Comparison of ENCODE assay signal across 10 cellular contexts in genomic region chr12:107400686-107401447, GRCh38.
DNase-seq lines count a peak whose midpoint lies in the region; ATAC-seq and TF ChIP-seq lines count a peak whose summit lies in the region.
"Had no signal": no experiment of that assay in that cellular context is flagged by ENCODE, and none has a peak within 500 bp of the region (broad histone marks: within the 10 kb centered on the region; RNA-seq: fewer than 3 reads in every experiment).

No MANE protein-coding gene starts in this region.

- H3K9me3 ChIP-seq in ascending aorta: no peaks in the 10 kb centered on the region
- H3K9me3 ChIP-seq: sigmoid colon had no signal

- H3K36me3 ChIP-seq in ascending aorta: no peaks in the 10 kb centered on the region
- H3K36me3 ChIP-seq: sigmoid colon had no signal

- H3K4me3 ChIP-seq in ascending aorta: no peak overlapping the region
- H3K4me3 ChIP-seq: sigmoid colon had no signal

- DNase-seq in NCI-H1092 treated with DMSO at 0.1 percent for 48 hours (lab: John Stamatoyannopoulos, UW): peak; percentile 6
- DNase-seq in NCI-H1092 (lab: John Stamatoyannopoulos, UW): no peak
- DNase-seq in NCI-H1417 (lab: John Stamatoyannopoulos, UW): peak in 2 of 3 experiments; percentile 70 to 88
- DNase-seq in amniotic epithelial cell (ENCODE audit: low read depth): peak; percentile 82
- peak; percentile 48 for DNase-seq in midbrain (lab: John Stamatoyannopoulos, UW)
- DNase-seq in ascending aorta (ENCODE audit: low spot score in 2 of 2): no peak
- DNase-seq: NCI-H187 treated with DMSO at 0.1 percent for 48 hours, sigmoid colon had no signal

- H3K27ac ChIP-seq in ascending aorta: no peak overlapping the region
- H3K27ac ChIP-seq: sigmoid colon had no signal

- no peak for ATAC-seq in GM18861 (IDR thresholded peaks at IDR 0.05; ENCODE audit: unreplicated experiment)
- ATAC-seq in GM21526 (IDR thresholded peaks at IDR 0.05; ENCODE audit: low FRiP score, unreplicated experiment): no peak

- no peak for TF ChIP-seq CTCF in ascending aorta (IDR thresholded peaks at IDR 0.05)

- intact Hi-C loops in ascending aorta (cut with DNase I): no loop called here

- no peaks in the 10 kb centered on the region for H3K4me1 ChIP-seq in ascending aorta

- H3K27me3 ChIP-seq in ascending aorta: no peaks in the 10 kb centered on the region
- H3K27me3 ChIP-seq: sigmoid colon had no signal

Comparison
In these comparisons a context has a peak if more than half of its experiments do, and no peak if none do; other contexts are left out.
1. DNase-seq: peak in NCI-H1092 treated with DMSO at 0.1 percent for 48 hours (single experiment), NCI-H1417 (2 of 3), amniotic epithelial cell (single experiment) and midbrain (single experiment); none in NCI-H1092 (single experiment) and ascending aorta (0 of 2).